In genomic region chr13:21671793-21672680, GRCh38 we compare ENCODE assay signal across 9 cellular contexts. TPM values are rescaled to one million over a fixed set of nuclear protein-coding genes. Genes with fewer than 3 reads are reported as not detected.
DNase-seq lines count a peak whose midpoint lies in the region; ATAC-seq and TF ChIP-seq lines count a peak whose summit lies in the region.
"Had no signal": no experiment of that assay in that cellular context is flagged by ENCODE, and none has a peak within 500 bp of the region (broad histone marks: within the 10 kb centered on the region; RNA-seq: fewer than 3 reads in every experiment).

No MANE protein-coding gene starts in this region.

- TF ChIP-seq EP300 in tibial nerve (IDR thresholded peaks at IDR 0.05): no peak

- H3K4me1 ChIP-seq in heart left ventricle (peaks cover 0 to 68% (median 33%) of the 10 kb centered on the region in 12 donors), tibial nerve (peaks cover 0 to 62% (median 32%) of the 10 kb centered on the region in 4 donors)

- no peaks in the 10 kb centered on the region for H3K9me3 ChIP-seq in heart left ventricle
- H3K9me3 ChIP-seq in tibial nerve: no peaks in the 10 kb centered on the region

- CTCF ChIA-PET in activated CD8-positive, alpha-beta T cell treated with anti-CD3 and anti-CD28 coated beads for 36 hours (lab: Charles Lee): interaction anchor here (1.3 kb wide), 1 partner anchor 68 kb away, joined by 3 read pairs; the partner anchor contains the start of gene MICU2

- H3K27me3 Mint-ChIP-seq in activated CD8-positive, alpha-beta T cell treated with anti-CD3 and anti-CD28 coated beads for 36 hours: peaks cover 48% of the 10 kb centered on the region

- no peaks in the 10 kb centered on the region for H3K9me3 Mint-ChIP-seq in activated CD8-positive, alpha-beta T cell treated with anti-CD3 and anti-CD28 coated beads for 36 hours

- POLR2A ChIA-PET in activated CD8-positive, alpha-beta T cell treated with anti-CD3 and anti-CD28 coated beads for 36 hours (lab: Charles Lee): no interaction called here

- H3K36me3 Mint-ChIP-seq in activated CD8-positive, alpha-beta T cell treated with anti-CD3 and anti-CD28 coated beads for 36 hours (ENCODE audit: low read depth): no peaks in the 10 kb centered on the region

- no peak for TF ChIP-seq CTCF in heart left ventricle (IDR thresholded peaks at IDR 0.05)
- TF ChIP-seq CTCF in activated CD8-positive, alpha-beta T cell treated with anti-CD3 and anti-CD28 coated beads for 36 hours (IDR thresholded peaks at IDR 0.05): no peak
- TF ChIP-seq CTCF in tibial nerve (IDR thresholded peaks at IDR 0.05): no peak

- 1 to 2% (median 2%) methylated on average over 17 to 19 of the region's 19 CpGs for whole genome bisulfite sequencing in heart left ventricle, 4 donors
- 0 to 3% methylated on average over 18 to 19 of the region's 19 CpGs for WGBS in tibial nerve, 2 donors

- H3K27ac ChIP-seq in heart left ventricle: peak overlapping the region in 3 of 12 donors; percentile 67 to 94 (median 68)
- no peak overlapping the region for H3K27ac ChIP-seq in tibial nerve

- H3K4me3 ChIP-seq in heart left ventricle (peak overlapping the region; percentile 46 to 85 (median 66)), tibial nerve (peak overlapping the region in 3 of 4 donors; percentile 8 to 74 (median 54))

- H3K4me1 Mint-ChIP-seq in activated CD8-positive, alpha-beta T cell treated with anti-CD3 and anti-CD28 coated beads for 36 hours (ENCODE audit: low read depth): peaks cover 38% of the 10 kb centered on the region

- peaks cover 7 to 87% (median 31%) of the 10 kb centered on the region in 9 donors for H3K27me3 ChIP-seq in heart left ventricle
- H3K27me3 ChIP-seq in tibial nerve: peaks cover 0 to 64% of the 10 kb centered on the region in 2 donors

- H3K36me3 ChIP-seq in heart left ventricle: no peaks in the 10 kb centered on the region
- no peaks in the 10 kb centered on the region for H3K36me3 ChIP-seq in tibial nerve

- TF ChIP-seq POLR2A in heart left ventricle (IDR thresholded peaks at IDR 0.05): no peak
- TF ChIP-seq POLR2A in tibial nerve (IDR thresholded peaks at IDR 0.05): no peak

- ATAC-seq in heart left ventricle: no peak
- ATAC-seq in activated CD8-positive, alpha-beta T cell treated with anti-CD3 and anti-CD28 coated beads for 36 hours: no peak
- no peak for ATAC-seq in HG03280 (IDR thresholded peaks at IDR 0.05; ENCODE audit: unreplicated experiment)
- ATAC-seq in GM18867 (IDR thresholded peaks at IDR 0.05; ENCODE audit: unreplicated experiment): no peak

- intact Hi-C loops in heart left ventricle (cut with DNase I) (loop anchor here in 3 of 10 donors (5.0 to 10.0 kb wide), 3 partner anchors 65 to 753 kb away; no protein-coding TSS in a partner anchor), cardiac septum (cut with DNase I) (loop anchor here (5.0 to 10.0 kb wide), 4 partner anchors 70 to 753 kb away; partner anchors contain the start of gene MICU2)
- intact Hi-C loops in activated CD8-positive, alpha-beta T cell treated with anti-CD3 and anti-CD28 coated beads for 36 hours (cut with micrococcal nuclease): no loop called here

- no peak for DNase-seq in heart left ventricle
- no peak for DNase-seq in cardiac septum (ENCODE audit: low spot score)
- no peak for DNase-seq in activated CD8-positive, alpha-beta T cell treated with anti-CD3 and anti-CD28 coated beads for 36 hours
- peak; percentile 21 for DNase-seq in left kidney (ENCODE audit: low read depth, low spot score)
- no peak for DNase-seq in tibial nerve (ENCODE audit: low spot score in 2 of 2)
- DNase-seq in activated effector memory CD4-positive, alpha-beta T cell treated with anti-CD3 and anti-CD28 coated beads, Interleukin-2, amount 50 U/mL, for 16 hours: no peak
- DNase-seq: activated gamma-delta T cell had no signal

- H3K27ac Mint-ChIP-seq in activated CD8-positive, alpha-beta T cell treated with anti-CD3 and anti-CD28 coated beads for 36 hours: no peak overlapping the region

- H3K4me3 Mint-ChIP-seq in activated CD8-positive, alpha-beta T cell treated with anti-CD3 and anti-CD28 coated beads for 36 hours: peak overlapping the region; percentile 81

RNA-seq across cellular contexts. Expression of gene FGF9, which starts 1.2 kb away (rescaled TPM):
- total RNA-seq in heart left ventricle: 10 to 100 TPM in 4 of 9 donors, 1 to 10 TPM in 5; 1.9 to 12.5 (median 8.3) TPM
- polyA plus RNA-seq in heart left ventricle: 1 to 10 TPM; 1.7 to 3.6 TPM
- total RNA-seq in cardiac septum: 14.3 TPM
- under 1 TPM; 0.11 to 0.45 TPM for total RNA-seq in activated CD8-positive, alpha-beta T cell treated with anti-CD3 and anti-CD28 coated beads for 36 hours
- total RNA-seq in tibial nerve: 1 to 10 TPM in 2 of 4 donors, under 1 TPM in 1, not detected in 1; 0.22 to 1.2 (median 1.0) TPM
